8 cellular contexts compared by ENCODE assay signal in genomic region chr3:160485931-160486330, GRCh38. TPM values are rescaled to one million over a fixed set of nuclear protein-coding genes. Genes with fewer than 3 reads are reported as not detected.
A peak's percentile ranks its signal among the peaks of the same experiment; 100 is the strongest.
DNase-seq lines count a peak whose midpoint lies in the region; ATAC-seq and TF ChIP-seq lines count a peak whose summit lies in the region.

No MANE protein-coding gene starts in this region.

- no peaks in the 10 kb centered on the region for H3K9me2 ChIP-seq in Loucy (replicated peaks; ENCODE audit: low read depth, low read length)

- H3K27me3 Mint-ChIP-seq in T-helper 2 cell treated with Interferon-gamma antibody and Interleukin-4, amounts not matched to agents 5 μg/mL and 100 μg/mL, for 36 hours (ENCODE audit: low read depth) = peaks cover 4% of the 10 kb centered on the region
- no peaks in the 10 kb centered on the region for H3K27me3 Mint-ChIP-seq in stimulated activated memory B cell treated with anti-CD40 and anti-IgM and Interleukin-4, amounts not matched to agents 10 μg/mL and 1 μg/mL and 100 μg/mL, for 72 hours

- H4K20me1 ChIP-seq in Loucy (ENCODE audit: insufficient read depth, low read length, poor library complexity, severe bottlenecking) = no peaks in the 10 kb centered on the region
- H4K20me1 ChIP-seq in fibroblast of lung (ENCODE audit: control insufficient read depth, extremely low read depth, insufficient read depth, low read length) = no peaks in the 10 kb centered on the region

- no peaks in the 10 kb centered on the region for H3F3A ChIP-seq in Loucy (ENCODE audit: low read depth)

- TF ChIP-seq CTCF in Loucy (conservative IDR thresholded peaks at IDR 0.05; ENCODE audit: low read length) (no peak), fibroblast of lung (conservative IDR thresholded peaks at IDR 0.05 in 1 of 2, IDR thresholded peaks at IDR 0.05 in 1 of 2; ENCODE audit: low read depth in 1 of 2, low read length in 2 of 2) (no peak), GM13977 (IDR thresholded peaks at IDR 0.05; ENCODE audit: extremely low read depth, insufficient read depth, missing control alignments) (no peak)

- H3K36me3 ChIP-seq in Loucy (ENCODE audit: insufficient read depth, low read length) (no peaks in the 10 kb centered on the region), fibroblast of lung (ENCODE audit: control insufficient read depth, insufficient read depth, low read length) (no peaks in the 10 kb centered on the region)

- H3K4me2 ChIP-seq in Loucy (ENCODE audit: low read depth, low read length, poor library complexity, severe bottlenecking) = peak overlapping the region; percentile 54
- H3K4me2 ChIP-seq in fibroblast of lung (ENCODE audit: extremely low read depth, insufficient read depth, low read length) = peak overlapping the region; percentile 60

- peaks cover 8% of the 10 kb centered on the region for H3K4me1 Mint-ChIP-seq in T-helper 2 cell treated with Interferon-gamma antibody and Interleukin-4, amounts not matched to agents 5 μg/mL and 100 μg/mL, for 36 hours (ENCODE audit: low read depth)
- H3K4me1 Mint-ChIP-seq in stimulated activated memory B cell treated with anti-CD40 and anti-IgM and Interleukin-4, amounts not matched to agents 10 μg/mL and 1 μg/mL and 100 μg/mL, for 72 hours = peaks cover 12% of the 10 kb centered on the region

- peak overlapping the region; percentile 53 for H3K27ac Mint-ChIP-seq in T-helper 2 cell treated with Interferon-gamma antibody and Interleukin-4, amounts not matched to agents 5 μg/mL and 100 μg/mL, for 36 hours
- peak overlapping the region; percentile 6 for H3K27ac Mint-ChIP-seq in stimulated activated memory B cell treated with anti-CD40 and anti-IgM and Interleukin-4, amounts not matched to agents 10 μg/mL and 1 μg/mL and 100 μg/mL, for 72 hours

- H3K4me1 ChIP-seq in Loucy (ENCODE audit: insufficient read depth, low read length, poor library complexity, severe bottlenecking) (no peaks in the 10 kb centered on the region), fibroblast of lung (ENCODE audit: control insufficient read depth, extremely low read depth, insufficient read depth, low read length) (no peaks in the 10 kb centered on the region)

- peak overlapping the region; percentile 77 for H2AFZ ChIP-seq in Loucy (ENCODE audit: low read length)
- H2AFZ ChIP-seq in fibroblast of lung (ENCODE audit: low read length) = peak overlapping the region; percentile 3

- in situ Hi-C loops in GM13977 (cut with MboI; ENCODE audit: low pct_unique_long_range_greater_than_20kb, low sequenced_read_pairs, unreplicated experiment) = no loop called here

- H3K4me3 ChIP-seq in Loucy (ENCODE audit: low read length, poor library complexity, severe bottlenecking) = peak overlapping the region; percentile 68
- H3K4me3 ChIP-seq in fibroblast of lung (replicated peaks in 1 of 4; ENCODE audit: control extremely low read depth in 1 of 4, insufficient read depth in 1 of 4, low read depth in 3 of 4, low read length in 4 of 4) = peak overlapping the region in 2 of 4 experiments; percentile 30 to 54

- H3K27ac ChIP-seq in fibroblast of lung (ENCODE audit: insufficient read depth, low read length) = no peak overlapping the region

- no peaks in the 10 kb centered on the region for H3K36me3 Mint-ChIP-seq in T-helper 2 cell treated with Interferon-gamma antibody and Interleukin-4, amounts not matched to agents 5 μg/mL and 100 μg/mL, for 36 hours (ENCODE audit: low read depth)
- no peaks in the 10 kb centered on the region for H3K36me3 Mint-ChIP-seq in stimulated activated memory B cell treated with anti-CD40 and anti-IgM and Interleukin-4, amounts not matched to agents 10 μg/mL and 1 μg/mL and 100 μg/mL, for 72 hours

- no peak for DNase-seq in T-helper 2 cell treated with Interferon-gamma antibody and Interleukin-4, amounts not matched to agents 5 μg/mL and 100 μg/mL, for 36 hours (ENCODE audit: low spot score)
- DNase-seq in T-helper 2 cell (no peak), fibroblast of lung (ENCODE audit: low read depth in 2 of 2) (no peak), GM13977 (ENCODE audit: low spot score) (no peak), GM03348 (ENCODE audit: low spot score) (no peak)

- H3K9me3 ChIP-seq in Loucy (ENCODE audit: insufficient read depth, low read depth, low read length) (no peaks in the 10 kb centered on the region), fibroblast of lung (ENCODE audit: control insufficient read depth, insufficient read depth, low read depth, low read length) (no peaks in the 10 kb centered on the region)

- no peaks in the 10 kb centered on the region for H3K9me3 Mint-ChIP-seq in T-helper 2 cell treated with Interferon-gamma antibody and Interleukin-4, amounts not matched to agents 5 μg/mL and 100 μg/mL, for 36 hours
- H3K9me3 Mint-ChIP-seq in stimulated activated memory B cell treated with anti-CD40 and anti-IgM and Interleukin-4, amounts not matched to agents 10 μg/mL and 1 μg/mL and 100 μg/mL, for 72 hours = no peaks in the 10 kb centered on the region

- no peaks in the 10 kb centered on the region for H3K27me3 ChIP-seq in Loucy (ENCODE audit: insufficient read depth, low read length, poor library complexity, severe bottlenecking)
- no peaks in the 10 kb centered on the region for H3K27me3 ChIP-seq in fibroblast of lung (ENCODE audit: control insufficient read depth, insufficient read depth, low read length)

- peak overlapping the region; percentile 83 for H3K4me3 Mint-ChIP-seq in T-helper 2 cell treated with Interferon-gamma antibody and Interleukin-4, amounts not matched to agents 5 μg/mL and 100 μg/mL, for 36 hours
- peak overlapping the region; percentile 82 for H3K4me3 Mint-ChIP-seq in stimulated activated memory B cell treated with anti-CD40 and anti-IgM and Interleukin-4, amounts not matched to agents 10 μg/mL and 1 μg/mL and 100 μg/mL, for 72 hours

- no peak for ATAC-seq in stimulated activated memory B cell treated with anti-CD40 and anti-IgM and Interleukin-4, amounts not matched to agents 10 μg/mL and 1 μg/mL and 100 μg/mL, for 72 hours
- ATAC-seq in GM18873 (IDR thresholded peaks at IDR 0.05; ENCODE audit: low FRiP score, unreplicated experiment) = no peak

- H3K9ac ChIP-seq in Loucy (ENCODE audit: low read depth, low read length, poor library complexity, severe bottlenecking) = peak overlapping the region; percentile 22
- H3K9ac ChIP-seq in fibroblast of lung (ENCODE audit: insufficient read depth, low read length) = no peak overlapping the region

- H3K79me2 ChIP-seq in Loucy (ENCODE audit: insufficient read depth, low read length) (no peaks in the 10 kb centered on the region), fibroblast of lung (ENCODE audit: control insufficient read depth, insufficient read depth, low read length) (no peaks in the 10 kb centered on the region)

RNA-seq across cellular contexts. Expression of gene TRIM59, which starts 36.3 kb away (rescaled TPM):
- 15.2 and 31.2 TPM in 2 replicates for total RNA-seq in fibroblast of lung
- 13.6 and 20.0 TPM in 2 replicates for polyA plus RNA-seq in fibroblast of lung
- polyA plus RNA-seq in fibroblast of lung (2012) = 11.2 and 16.2 TPM in 2 replicates
- polyA minus RNA-seq in fibroblast of lung (ENCODE audit: low replicate concordance) = 10.6 and 10.9 TPM in 2 replicates
